Comparison of ENCODE assay signal across 18 cellular contexts in the genomic region with DNA sequence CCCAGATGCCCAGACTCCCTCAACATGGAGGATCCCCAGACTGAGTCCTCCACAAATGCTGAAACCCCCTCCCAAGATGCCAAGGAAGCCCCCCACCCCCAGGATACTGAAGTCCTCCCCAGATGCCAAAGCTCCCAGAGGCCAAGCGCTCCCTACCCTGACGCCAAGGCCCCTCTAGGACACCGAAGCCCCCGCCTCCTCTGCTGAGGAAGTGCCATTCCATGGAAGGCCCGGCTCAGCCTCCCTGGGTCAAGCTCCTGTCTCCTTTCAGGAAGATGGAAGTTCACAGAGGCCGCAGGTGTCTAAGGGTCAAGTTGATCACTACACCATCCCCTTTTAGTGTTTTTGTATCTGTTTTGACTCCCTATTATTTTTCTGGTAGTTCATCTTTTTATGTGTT.
DNase-seq lines count a peak whose midpoint lies in the region; ATAC-seq and TF ChIP-seq lines count a peak whose summit lies in the region.
"Had no signal": no experiment of that assay in that cellular context is flagged by ENCODE, and none has a peak within 500 bp of the region (broad histone marks: within the 10 kb centered on the region; RNA-seq: fewer than 3 reads in every experiment).

No MANE protein-coding gene starts in this region.

- H4K20me1 ChIP-seq in neural progenitor cell (ENCODE audit: low read depth) = no peaks in the 10 kb centered on the region

- intact Hi-C loops in cardiac septum (cut with DNase I) = no loop called here
- intact Hi-C loops in left cardiac atrium (cut with DNase I) = no loop called here

- H3K4me3 Mint-ChIP-seq in endothelial cell (ENCODE audit: unreplicated experiment) (peak overlapping the region; percentile 25), neural progenitor cell (no peak overlapping the region)
- H3K4me3 Mint-ChIP-seq: CD14-positive monocyte; CD4-positive, alpha-beta T cell; CD8-positive, alpha-beta memory T cell had no signal

- H3K36me3 Mint-ChIP-seq in endothelial cell (ENCODE audit: low read depth, unreplicated experiment) (peaks cover 29% of the 10 kb centered on the region), neural progenitor cell (peaks cover 3% of the 10 kb centered on the region)
- H3K36me3 Mint-ChIP-seq: CD14-positive monocyte; CD8-positive, alpha-beta memory T cell had no signal

- no peaks in the 10 kb centered on the region for H3K4me1 ChIP-seq in neural progenitor cell
- H3K4me1 ChIP-seq: A549 had no signal

- H3K27ac Mint-ChIP-seq in endothelial cell (ENCODE audit: unreplicated experiment) (no peak overlapping the region), neural progenitor cell (peak overlapping the region; percentile 33)
- H3K27ac Mint-ChIP-seq: CD14-positive monocyte; CD4-positive, alpha-beta T cell had no signal

- H3K27ac ChIP-seq in neural progenitor cell = no peak overlapping the region
- H3K27ac ChIP-seq: A549, GM23248 had no signal

- H3K36me3 ChIP-seq in neural progenitor cell = no peaks in the 10 kb centered on the region

- ATAC-seq in left cardiac atrium (no peak), GM19463 (IDR thresholded peaks at IDR 0.05; ENCODE audit: unreplicated experiment) (no peak)
- ATAC-seq: A549 had no signal

- H3K79me2 ChIP-seq in neural progenitor cell (ENCODE audit: low read depth) = no peaks in the 10 kb centered on the region

- no peak overlapping the region for H3K4me3 ChIP-seq in neural progenitor cell
- H3K4me3 ChIP-seq: A549, GM23248 had no signal

- DNase-seq in cardiac septum (ENCODE audit: low spot score) (peak; percentile 67), left cardiac atrium (no peak), endothelial cell (ENCODE audit: low spot score) (no peak), neural progenitor cell (ENCODE audit: low spot score) (no peak), DMS 273 (lab: John Stamatoyannopoulos, UW; ENCODE audit: unreplicated experiment) (no peak), NCI-H1105 (lab: John Stamatoyannopoulos, UW) (no peak)
- DNase-seq: 8988T; ACHN; CD4-positive, alpha-beta T cell; CD8-positive, alpha-beta memory T cell; DMS53; DMS79 treated with DMSO at 0.1 percent for 48 hours; GM23248; H7; HCEC 1CT had no signal

- no peak overlapping the region for H2AFZ ChIP-seq in neural progenitor cell (replicated peaks)
- H2AFZ ChIP-seq: GM23248 had no signal

- H3K27me3 Mint-ChIP-seq in endothelial cell (ENCODE audit: unreplicated experiment) = peaks cover 12% of the 10 kb centered on the region
- H3K27me3 Mint-ChIP-seq in neural progenitor cell (ENCODE audit: insufficient read depth, low read depth) = peaks cover 4% of the 10 kb centered on the region

- TF ChIP-seq CTCF in endothelial cell (IDR thresholded peaks at IDR 0.05; ENCODE audit: unreplicated experiment) (no peak), neural progenitor cell (IDR thresholded peaks at IDR 0.05) (no peak)

- no peak overlapping the region for H3K9ac ChIP-seq in neural progenitor cell
- H3K9ac ChIP-seq: GM23248 had no signal

- no peak overlapping the region for H3K4me2 ChIP-seq in neural progenitor cell
- H3K4me2 ChIP-seq: A549 had no signal

- peaks cover 9% of the 10 kb centered on the region for H3K9me3 ChIP-seq in neural progenitor cell (ENCODE audit: low read depth)

- peaks cover 40% of the 10 kb centered on the region for H3K9me3 Mint-ChIP-seq in endothelial cell (ENCODE audit: unreplicated experiment)
- H3K9me3 Mint-ChIP-seq in neural progenitor cell = peaks cover 32% of the 10 kb centered on the region

- H3K4me1 Mint-ChIP-seq in endothelial cell (ENCODE audit: unreplicated experiment) = no peaks in the 10 kb centered on the region
- peaks cover 11% of the 10 kb centered on the region for H3K4me1 Mint-ChIP-seq in neural progenitor cell
- H3K4me1 Mint-ChIP-seq: CD14-positive monocyte; CD8-positive, alpha-beta memory T cell had no signal

- H3K27me3 ChIP-seq in neural progenitor cell = no peaks in the 10 kb centered on the region

- no peaks in the 10 kb centered on the region for H3F3A ChIP-seq in neural progenitor cell (ENCODE audit: low read depth)
